In genomic region chr13:114078501-114079451, GRCh38 we compare ENCODE assay signal across 10 cellular contexts. TPM values are rescaled to one million over a fixed set of nuclear protein-coding genes. Genes with fewer than 3 reads are reported as not detected.
DNase-seq lines count a peak whose midpoint lies in the region; ATAC-seq and TF ChIP-seq lines count a peak whose summit lies in the region.
"Had no signal": no experiment of that assay in that cellular context is flagged by ENCODE, and none has a peak within 500 bp of the region (broad histone marks: within the 10 kb centered on the region; RNA-seq: fewer than 3 reads in every experiment).

No MANE protein-coding gene starts in this region.

- no peak for TF ChIP-seq CTCF in fibroblast of villous mesenchyme (IDR thresholded peaks at IDR 0.05; ENCODE audit: insufficient read depth, low read depth, low read length)
- TF ChIP-seq CTCF in psoas muscle (IDR thresholded peaks at IDR 0.05), result no peak

- no peak overlapping the region for H3K27ac ChIP-seq in psoas muscle
- H3K27ac ChIP-seq: cardiac muscle cell had no signal

- DNase-seq in EL (peak; percentile 79), T1000 (lab: John Stamatoyannopoulos, UW) (peak; percentile 86), fibroblast of villous mesenchyme (ENCODE audit: low read depth) (peak; percentile 96), psoas muscle (peak; percentile 57 to 66), NCI-H1105 (lab: John Stamatoyannopoulos, UW) (no peak), NCI-H1436 (lab: John Stamatoyannopoulos, UW) (no peak)
- DNase-seq: NCI-H446 had no signal

- peaks cover 0 to 3% of the 10 kb centered on the region in 2 donors for H3K36me3 ChIP-seq in psoas muscle (ENCODE audit: insufficient read depth in 1 of 2, low read depth in 1 of 2)
- H3K36me3 ChIP-seq: cardiac muscle cell had no signal

- H3K4me3 ChIP-seq in fibroblast of villous mesenchyme (ENCODE audit: low read depth, low read length) (peak overlapping the region; percentile 15), psoas muscle (no peak overlapping the region)
- H3K4me3 ChIP-seq: cardiac muscle cell had no signal

- 82 to 85% (median 84%) methylated on average over 38 of the region's 38 CpGs for WGBS in psoas muscle, 3 donors

- no peaks in the 10 kb centered on the region for H3K27me3 ChIP-seq in psoas muscle (ENCODE audit: insufficient read depth in 3 of 3, low read length in 2 of 3)
- H3K27me3 ChIP-seq: cardiac muscle cell had no signal

- intact Hi-C loops in psoas muscle (cut with DNase I), result no loop called here

- H3K9me3 ChIP-seq in psoas muscle, result no peaks in the 10 kb centered on the region

- H3K4me1 ChIP-seq in psoas muscle, result peaks cover 8% of the 10 kb centered on the region

- ATAC-seq in psoas muscle, result peak; percentile 31 to 40 (median 40)
- ATAC-seq in GM18517 (IDR thresholded peaks at IDR 0.05; ENCODE audit: unreplicated experiment), result no peak
- no peak for ATAC-seq in HG03469 (IDR thresholded peaks at IDR 0.05; ENCODE audit: unreplicated experiment)

RNA-seq across cellular contexts. Expression of gene RASA3, which starts 53.6 kb away (rescaled TPM):
- total RNA-seq in fibroblast of villous mesenchyme, result 34.1 and 41.6 TPM in 2 replicates
- total RNA-seq in psoas muscle, result 10 to 100 TPM in 3 of 4 donors, 1 to 10 TPM in 1; 9.2 to 20.2 (median 14.5) TPM
- 10 to 100 TPM in 1 of 3 donors, 1 to 10 TPM in 2; 4.8 to 24.4 (median 5.2) TPM for polyA plus RNA-seq in psoas muscle

Comparison
In these comparisons a context has a peak if more than half of its experiments do, and no peak if none do; other contexts are left out.
1. DNase-seq: peak in EL (single experiment), T1000 (single experiment), fibroblast of villous mesenchyme (single experiment) and psoas muscle (2 of 2); none in NCI-H1105 (single experiment) and NCI-H1436 (single experiment).
2. ATAC-seq: peak in psoas muscle (4 of 4); none in GM18517 (single experiment) and HG03469 (single experiment).